Comparison of ENCODE assay signal across 9 cellular contexts in genomic region chr16:50281391-50282009, GRCh38. TPM values are rescaled to one million over a fixed set of nuclear protein-coding genes. Genes with fewer than 3 reads are reported as not detected.
A peak's percentile ranks its signal among the peaks of the same experiment; 100 is the strongest.
DNase-seq lines count a peak whose midpoint lies in the region; ATAC-seq and TF ChIP-seq lines count a peak whose summit lies in the region.
"Had no signal": no experiment of that assay in that cellular context is flagged by ENCODE, and none has a peak within 500 bp of the region (broad histone marks: within the 10 kb centered on the region; RNA-seq: fewer than 3 reads in every experiment).

No MANE protein-coding gene starts in this region.

- BruUV-seq in PC-9 (replicated peaks; lab: Mats Ljungman, UMichigan), result no TSS peak

- peaks cover 7% of the 10 kb centered on the region; the same call in 1 of the 2 replicates for H3F3A ChIP-seq in PC-9 (ENCODE audit: insufficient read depth, low read depth)

- peak overlapping the region; percentile 69 for H3K4me3 Mint-ChIP-seq in activated B cell treated with CpG ODN at 0.5 μM for 24 hours

- WGBS in thyroid gland, 2 donors, result 83 to 84% methylated on average over 12 to 21 of the region's 21 CpGs
- WGBS in body of pancreas, 2 donors, result 65 to 85% methylated on average over 19 to 20 of the region's 21 CpGs

- H3K27me3 ChIP-seq in BLaER1 treated with 17β-estradiol and CSF1 and Interleukin-3, amounts not matched to agents 10 nM and 100 nM, result no peaks in the 10 kb centered on the region
- no peaks in the 10 kb centered on the region for H3K27me3 ChIP-seq in PC-9 (ENCODE audit: insufficient read depth, low read depth)
- no peaks in the 10 kb centered on the region for H3K27me3 ChIP-seq in thyroid gland
- H3K27me3 ChIP-seq in body of pancreas, result no peaks in the 10 kb centered on the region
- H3K27me3 ChIP-seq: brain microvascular endothelial cell had no signal

- H3K4me1 Mint-ChIP-seq in activated B cell treated with CpG ODN at 0.5 μM for 24 hours, result peaks cover 95% of the 10 kb centered on the region

- POLR2A ChIA-PET in activated B cell treated with CpG ODN at 0.5 μM for 24 hours (lab: Charles Lee), result interaction anchor here (0.7 to 16.1 kb wide), 4 partner anchors 12 to 460 kb away, joined by 3 to 244 read pairs (median 6); partner anchors contain the start of genes ADCY7, CYLD and ZNF423
- POLR2A ChIA-PET in PC-9 (lab: Charles Lee; ENCODE audit: unreplicated experiment), result no interaction called here

- peaks cover 0 to 5% (median 4%) of the 10 kb centered on the region in 11 experiments; a peak in 16 of 22 replicates for H3K9me3 ChIP-seq in BLaER1 treated with 17β-estradiol and CSF1 and Interleukin-3, amounts not matched to agents 10 nM and 100 nM (replicated peaks in 1 of 11)
- H3K9me3 ChIP-seq in mucosa of descending colon (no peaks in the 10 kb centered on the region), PC-9 (ENCODE audit: insufficient read depth, low read depth) (no peaks in the 10 kb centered on the region), thyroid gland (no peaks in the 10 kb centered on the region), body of pancreas (no peaks in the 10 kb centered on the region)

- H3K9me3 Mint-ChIP-seq in activated B cell treated with CpG ODN at 0.5 μM for 24 hours, result peaks cover 4% of the 10 kb centered on the region

- peak overlapping the region; percentile 100 for H3K27ac Mint-ChIP-seq in activated B cell treated with CpG ODN at 0.5 μM for 24 hours

- H3K27ac ChIP-seq in BLaER1 treated with 17β-estradiol and CSF1 and Interleukin-3, amounts not matched to agents 10 nM and 100 nM, result peak overlapping the region; percentile 76 to 100 (median 90); a peak in 21 of 22 replicates
- H3K27ac ChIP-seq in PC-9, result no peak overlapping the region
- H3K27ac ChIP-seq in thyroid gland, result no peak overlapping the region
- H3K27ac ChIP-seq in body of pancreas, result peak overlapping the region in 1 of 4 donors; percentile 50
- H3K27ac ChIP-seq: brain microvascular endothelial cell had no signal

- peak overlapping the region; percentile 87 to 100 (median 99) for H3K4me2 ChIP-seq in BLaER1 treated with 17β-estradiol and CSF1 and Interleukin-3, amounts not matched to agents 10 nM and 100 nM
- no peak overlapping the region for H3K4me2 ChIP-seq in PC-9

- intact Hi-C loops in activated B cell treated with CpG ODN at 0.5 μM for 24 hours (cut with micrococcal nuclease) (loop anchor here (1.0 to 5.0 kb wide), 5 partner anchors 7 to 401 kb away; partner anchors contain the start of genes ADCY7 and SNX20), mucosa of descending colon (cut with DNase I, micrococcal nuclease) (no loop called here), PC-9 (cut with micrococcal nuclease; ENCODE audit: unreplicated experiment) (no loop called here), thyroid gland (cut with DNase I) (no loop called here), body of pancreas (cut with DNase I) (no loop called here)

- peaks cover 15% of the 10 kb centered on the region for H3K36me3 Mint-ChIP-seq in activated B cell treated with CpG ODN at 0.5 μM for 24 hours (ENCODE audit: low read depth)

- no peak for TF ChIP-seq CTCF in activated B cell treated with CpG ODN at 0.5 μM for 24 hours (IDR thresholded peaks at IDR 0.05)
- no peak for TF ChIP-seq CTCF in mucosa of descending colon (IDR thresholded peaks at IDR 0.05)
- TF ChIP-seq CTCF in PC-9 (conservative IDR thresholded peaks at IDR 0.05), result no peak
- no peak for TF ChIP-seq CTCF in thyroid gland (IDR thresholded peaks at IDR 0.05)
- no peak for TF ChIP-seq CTCF in body of pancreas (IDR thresholded peaks at IDR 0.05)

- H3K9ac ChIP-seq in BLaER1 treated with 17β-estradiol and CSF1 and Interleukin-3, amounts not matched to agents 10 nM and 100 nM, result peak overlapping the region; percentile 69 to 85 (median 80)

- no peaks in the 10 kb centered on the region for H3K27me3 Mint-ChIP-seq in activated B cell treated with CpG ODN at 0.5 μM for 24 hours

- TF ChIP-seq POLR2A in thyroid gland (IDR thresholded peaks at IDR 0.05), result no peak
- TF ChIP-seq POLR2A in body of pancreas (IDR thresholded peaks at IDR 0.05), result no peak

- H3K79me2 ChIP-seq in PC-9 (ENCODE audit: low read depth), result no peaks in the 10 kb centered on the region

- DNase-seq in activated B cell treated with CpG ODN at 0.5 μM for 24 hours, result no peak
- DNase-seq in mucosa of descending colon, result peak in 2 of 3 donors; percentile 43 to 57
- DNase-seq in PC-9, result no peak
- no peak for DNase-seq in SHP77 (lab: John Stamatoyannopoulos, UW)
- no peak for DNase-seq in thyroid gland
- no peak for DNase-seq in body of pancreas

- H3K4me1 ChIP-seq in BLaER1 treated with 17β-estradiol and CSF1 and Interleukin-3, amounts not matched to agents 10 nM and 100 nM, result peaks cover 85 to 98% (median 96%) of the 10 kb centered on the region in 10 experiments
- H3K4me1 ChIP-seq in mucosa of descending colon (ENCODE audit: low read depth), result peaks cover 29% of the 10 kb centered on the region
- no peaks in the 10 kb centered on the region for H3K4me1 ChIP-seq in PC-9 (replicated peaks; ENCODE audit: insufficient read depth)
- peaks cover 0 to 4% of the 10 kb centered on the region in 2 donors for H3K4me1 ChIP-seq in thyroid gland
- no peaks in the 10 kb centered on the region for H3K4me1 ChIP-seq in body of pancreas

- ATAC-seq in GM18511 (IDR thresholded peaks at IDR 0.05; ENCODE audit: unreplicated experiment), result peak; percentile 15
- peak; percentile 4 for ATAC-seq in activated B cell treated with CpG ODN at 0.5 μM for 24 hours (ENCODE audit: low read depth)
- ATAC-seq in mucosa of descending colon, result peak; percentile 17
- ATAC-seq in body of pancreas, result no peak

- CTCF ChIA-PET in activated B cell treated with CpG ODN at 0.5 μM for 24 hours (lab: Charles Lee), result interaction anchor here (0.9 to 2.7 kb wide), 5 partner anchors 8 to 74 kb away, joined by 3 to 9 read pairs (median 4); no protein-coding TSS in a partner anchor
- CTCF ChIA-PET in PC-9 (lab: Charles Lee), result no interaction called here

- peaks cover 14 to 63% (median 31%) of the 10 kb centered on the region in 11 experiments; a peak in 19 of 22 replicates for H4K20me1 ChIP-seq in BLaER1 treated with 17β-estradiol and CSF1 and Interleukin-3, amounts not matched to agents 10 nM and 100 nM
- H4K20me1 ChIP-seq in PC-9 (ENCODE audit: insufficient read depth), result no peaks in the 10 kb centered on the region

- peak overlapping the region; percentile 22 to 66 (median 48); a peak in 17 of 20 replicates for H3K4me3 ChIP-seq in BLaER1 treated with 17β-estradiol and CSF1 and Interleukin-3, amounts not matched to agents 10 nM and 100 nM
- H3K4me3 ChIP-seq in mucosa of descending colon (no peak overlapping the region), PC-9 (no peak overlapping the region), thyroid gland (replicated peaks in 1 of 3) (no peak overlapping the region), body of pancreas (no peak overlapping the region)

- no peaks in the 10 kb centered on the region for H3K9me2 ChIP-seq in PC-9 (ENCODE audit: insufficient read depth)

- H3K36me3 ChIP-seq in BLaER1 treated with 17β-estradiol and CSF1 and Interleukin-3, amounts not matched to agents 10 nM and 100 nM, result peaks cover 0 to 17% (median 3%) of the 10 kb centered on the region in 11 experiments; a peak in 15 of 22 replicates
- H3K36me3 ChIP-seq in mucosa of descending colon (ENCODE audit: low read depth) (no peaks in the 10 kb centered on the region), PC-9 (ENCODE audit: low read depth) (no peaks in the 10 kb centered on the region), thyroid gland (no peaks in the 10 kb centered on the region), body of pancreas (replicated peaks in 1 of 2; ENCODE audit: insufficient read depth in 1 of 2, low read depth in 2 of 2) (no peaks in the 10 kb centered on the region)
- H3K36me3 ChIP-seq: brain microvascular endothelial cell had no signal

- H2AFZ ChIP-seq in PC-9, result no peak overlapping the region

RNA-seq across cellular contexts. Expression of gene ADCY7, which starts 15.1 kb away (rescaled TPM):
- total RNA-seq in activated B cell treated with CpG ODN at 0.5 μM for 24 hours (109 and 128 TPM in 2 replicates), mucosa of descending colon (10 to 100 TPM; 12.4 to 25.0 (median 22.7) TPM), PC-9 (2021) (39.3 and 59.5 TPM in 2 replicates), thyroid gland (1 to 10 TPM; 4.2 to 8.2 (median 7.1) TPM), body of pancreas (1 to 10 TPM; 4.9 to 8.6 TPM)

Comparison
In these comparisons a context has a peak if more than half of its experiments do, and no peak if none do; other contexts are left out.
1. H3K27ac ChIP-seq: peak in BLaER1 treated with 17β-estradiol and CSF1 and Interleukin-3, amounts not matched to agents 10 nM and 100 nM (11 of 11); none in PC-9 (single experiment) and thyroid gland (0 of 3).
2. H3K4me3 ChIP-seq: peak in BLaER1 treated with 17β-estradiol and CSF1 and Interleukin-3, amounts not matched to agents 10 nM and 100 nM (10 of 10); none in mucosa of descending colon (single experiment), PC-9 (single experiment), thyroid gland (0 of 3) and body of pancreas (0 of 2).
3. DNase-seq: peak in mucosa of descending colon (2 of 3); none in activated B cell treated with CpG ODN at 0.5 μM for 24 hours (single experiment), PC-9 (0 of 2), SHP77 (0 of 2), thyroid gland (0 of 2) and body of pancreas (0 of 4).